In genomic region chr2:88721268-88721667, GRCh38 we compare ENCODE assay signal across 27 cellular contexts.
"Had no signal": no experiment of that assay in that cellular context is flagged by ENCODE, and none has a peak within 500 bp of the region (broad histone marks: within the 10 kb centered on the region; RNA-seq: fewer than 3 reads in every experiment).

No MANE protein-coding gene starts in this region.

- H3K4me3 ChIP-seq: left lung, lower lobe of right lung, prostate gland, skin epidermis, spleen, suprapubic skin, thoracic aorta, tibial artery, upper lobe of right lung had no signal

- FAIRE-seq: keratinocyte, urothelium cell line had no signal

- H3K36me3 ChIP-seq: left lung, lower lobe of right lung, prostate gland, suprapubic skin, thoracic aorta, tibial artery, upper lobe of right lung had no signal

- H3K9me3 ChIP-seq: left lung, lower lobe of right lung, prostate gland, suprapubic skin, thoracic aorta, tibial artery, upper lobe of right lung had no signal

- H3K27ac ChIP-seq: left lung, lower lobe of right lung, prostate gland, skin epidermis, spleen, suprapubic skin, thoracic aorta, tibial artery, upper lobe of right lung had no signal

- H3K27ac Mint-ChIP-seq: naive thymus-derived CD8-positive, alpha-beta T cell; nephron; stimulated activated effector memory CD8-positive, alpha-beta T cell treated with anti-CD3 and anti-CD28 coated beads, Interleukin-12 subunit alpha, Interleukin-12 subunit beta, amount 100 ng/mL, for 72 hours; stimulated activated naive CD8-positive, alpha-beta T cell treated with anti-CD3 and anti-CD28 coated beads, Interleukin-15, Interleukin-2, amounts not matched to agents 100 ng/mL and 50 ng/mL, for 24 hours had no signal

- DNase-seq: hippocampal formation; left colon; left lung; lower lobe of right lung; mammary epithelial cell; mesenchymal stem cell; naive thymus-derived CD8-positive, alpha-beta T cell; nucleus accumbens; retina; right cardiac atrium; spleen; stimulated activated CD4-positive, alpha-beta T cell treated with anti-CD3 and anti-CD28 coated beads, Interleukin-4, amount 100 ng/mL, for 24 hours; stimulated activated naive CD4-positive, alpha-beta T cell; tibial artery; trophoblast cell; upper lobe of right lung had no signal

- H3K27me3 ChIP-seq: left lung, spleen, suprapubic skin, tibial artery, upper lobe of right lung had no signal

- H3K4me3 Mint-ChIP-seq: naive thymus-derived CD8-positive, alpha-beta T cell; nephron; neural crest cell; stimulated activated effector memory CD8-positive, alpha-beta T cell treated with anti-CD3 and anti-CD28 coated beads, Interleukin-12 subunit alpha, Interleukin-12 subunit beta, amount 100 ng/mL, for 72 hours; stimulated activated naive CD8-positive, alpha-beta T cell treated with anti-CD3 and anti-CD28 coated beads, Interleukin-15, Interleukin-2, amounts not matched to agents 100 ng/mL and 50 ng/mL, for 24 hours had no signal

- H3K9me3 Mint-ChIP-seq: stimulated activated effector memory CD8-positive, alpha-beta T cell treated with anti-CD3 and anti-CD28 coated beads, Interleukin-12 subunit alpha, Interleukin-12 subunit beta, amount 100 ng/mL, for 72 hours had no signal

- ATAC-seq: left colon; left lung; lower lobe of right lung; naive thymus-derived CD8-positive, alpha-beta T cell; right cardiac atrium; sciatic nerve; stimulated activated effector memory CD8-positive, alpha-beta T cell treated with anti-CD3 and anti-CD28 coated beads, Interleukin-12 subunit alpha, Interleukin-12 subunit beta, amount 100 ng/mL, for 72 hours; upper lobe of right lung had no signal

- H3K4me1 Mint-ChIP-seq: nephron, neural crest cell had no signal

- H3K27me3 Mint-ChIP-seq: naive thymus-derived CD8-positive, alpha-beta T cell; stimulated activated naive CD8-positive, alpha-beta T cell treated with anti-CD3 and anti-CD28 coated beads, Interleukin-15, Interleukin-2, amounts not matched to agents 100 ng/mL and 50 ng/mL, for 24 hours had no signal

- H3K4me1 ChIP-seq: left lung, lower lobe of right lung, prostate gland, spleen, suprapubic skin, upper lobe of right lung had no signal
